Comparison of ENCODE assay signal across 8 cellular contexts in the genomic region with DNA sequence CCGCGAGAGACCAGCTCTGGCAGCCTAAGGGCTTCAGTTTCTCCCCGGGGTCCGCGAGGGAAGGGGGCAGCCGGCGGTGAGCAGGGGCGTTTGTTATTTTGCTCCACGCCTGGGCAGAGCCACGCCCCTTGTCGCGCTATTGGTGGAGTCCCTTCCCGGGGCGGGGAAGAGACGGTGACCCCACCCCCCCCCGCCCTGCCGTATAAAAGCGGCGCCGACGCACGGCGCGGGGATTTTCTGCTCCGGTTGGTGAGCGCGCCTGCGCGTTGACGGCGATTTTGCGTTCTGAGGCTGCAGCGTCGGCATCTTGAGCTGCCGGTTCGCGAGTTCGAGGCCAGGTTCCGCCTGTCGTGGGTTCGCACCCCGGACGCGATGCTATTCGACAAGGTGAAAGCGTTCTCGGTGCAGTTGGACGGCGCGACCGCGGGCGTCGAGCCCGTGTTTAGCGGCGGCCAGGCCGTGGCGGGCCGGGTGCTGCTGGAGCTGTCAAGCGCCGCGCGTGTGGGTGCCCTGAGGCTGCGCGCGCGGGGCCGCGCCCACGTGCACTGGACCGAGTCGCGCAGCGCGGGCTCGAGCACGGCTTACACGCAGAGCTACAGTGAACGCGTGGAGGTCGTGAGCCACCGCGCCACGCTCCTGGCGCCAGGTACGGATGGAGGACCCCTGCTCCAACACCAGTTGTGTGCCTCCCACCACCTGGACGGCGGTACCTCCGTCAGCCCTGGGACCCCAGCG. TPM values are rescaled to one million over a fixed set of nuclear protein-coding genes. Genes with fewer than 3 reads are reported as not detected.
DNase-seq lines count a peak whose midpoint lies in the region; ATAC-seq, FAIRE-seq and TF ChIP-seq lines count a peak whose summit lies in the region.

A gene (plus strand): TSS at position 232 of the 735 bp plus-strand sequence. CDS start 141 bp downstream, at position 373.

- CTCF ChIA-PET in Panc1 (lab: Charles Lee), result interaction anchor here (0.6 kb wide), 3 partner anchors 52 to 218 kb away, joined by 4 to 5 read pairs (median 5); no protein-coding TSS in a partner anchor

- H3K4me1 ChIP-seq in Panc1 (ENCODE audit: control insufficient read depth, insufficient read depth, low read length), result peaks cover 11% of the 10 kb centered on the region

- TF ChIP-seq POLR2A in GM12892 (IDR thresholded peaks at IDR 0.05; ENCODE audit: low read depth, low read length), result peak; percentile 38; the same call in 1 of the 2 replicates

- FAIRE-seq in GM12892 (lab: Jason Lieb, UNC), result peak; percentile 98

- no peaks in the 10 kb centered on the region for H3K27me3 Mint-ChIP-seq in natural killer cell (ENCODE audit: low read depth in 2 of 2)
- no peaks in the 10 kb centered on the region for H3K27me3 Mint-ChIP-seq in stimulated activated memory B cell treated with anti-CD40 and anti-IgM and Interleukin-4, amounts not matched to agents 10 μg/mL and 1 μg/mL and 100 μg/mL, for 72 hours

- ATAC-seq in Panc1 (peak; percentile 85), natural killer cell (peak; percentile 84 to 92 (median 85)), HG02981 (IDR thresholded peaks at IDR 0.05; ENCODE audit: unreplicated experiment) (no peak)
- ATAC-seq in stimulated activated memory B cell treated with anti-CD40 and anti-IgM and Interleukin-4, amounts not matched to agents 10 μg/mL and 1 μg/mL and 100 μg/mL, for 72 hours, result peak; percentile 92

- BruUV-seq in Panc1 (replicated peaks; lab: Mats Ljungman, UMichigan), result no TSS peak

- peaks cover 13 to 20% of the 10 kb centered on the region in 2 donors for H3K4me1 Mint-ChIP-seq in natural killer cell
- H3K4me1 Mint-ChIP-seq in stimulated activated memory B cell treated with anti-CD40 and anti-IgM and Interleukin-4, amounts not matched to agents 10 μg/mL and 1 μg/mL and 100 μg/mL, for 72 hours, result peaks cover 37% of the 10 kb centered on the region

- no peak within 1 kb of the TSS for H3K4me3 ChIP-seq in HL-60 (replicated peaks; ENCODE audit: insufficient read depth, low read length)
- peak within 1 kb of the TSS; percentile 39 to 51 for H3K4me3 ChIP-seq in Panc1 (ENCODE audit: low read depth in 2 of 2, low read length in 2 of 2)
- peak within 1 kb of the TSS; percentile 55 for H3K4me3 ChIP-seq in fibroblast of pulmonary artery (replicated peaks; ENCODE audit: low read depth, low read length)

- intact Hi-C loops in Panc1 (cut with micrococcal nuclease; ENCODE audit: unreplicated experiment) (loop anchor here (1.0 kb wide), 1 partner anchor 50 kb away; no protein-coding TSS in a partner anchor), natural killer cell (cut with micrococcal nuclease) (loop anchor here (1.0 to 5.0 kb wide), 3 partner anchors 50 to 243 kb away; a partner anchor contains a TSS)

- POLR2A ChIA-PET in Panc1 (lab: Charles Lee), result interaction anchor here (0.5 to 0.6 kb wide), 2 partner anchors 144 to 147 kb away, joined by 4 to 6 read pairs; no protein-coding TSS in a partner anchor

- H3K36me3 ChIP-seq in Panc1 (ENCODE audit: control insufficient read depth, insufficient read depth, low read length), result no peaks in the 10 kb centered on the region

- DNase-seq in GM12892 (ENCODE audit: insufficient read length) (peak; percentile 98), HL-60 (ENCODE audit: low read depth in 1 of 2, low spot score in 1 of 2) (peak in 1 of 2 experiments; percentile 55), Panc1 (ENCODE audit: low read depth, low spot score) (no peak), fibroblast of pulmonary artery (ENCODE audit: low read depth) (peak; percentile 92), natural killer cell (peak; percentile 82)
- peak; percentile 81 for DNase-seq in activated effector memory CD4-positive, alpha-beta T cell treated with Interleukin-2 at 50 U/mL for 16 hours

- peak within 1 kb of the TSS; percentile 94 to 95 for H3K27ac Mint-ChIP-seq in natural killer cell
- peak within 1 kb of the TSS; percentile 84 for H3K27ac Mint-ChIP-seq in stimulated activated memory B cell treated with anti-CD40 and anti-IgM and Interleukin-4, amounts not matched to agents 10 μg/mL and 1 μg/mL and 100 μg/mL, for 72 hours

- H3K9me3 ChIP-seq in Panc1 (ENCODE audit: control insufficient read depth, insufficient read depth, low read depth, low read length), result no peaks in the 10 kb centered on the region

- H3K4me3 Mint-ChIP-seq in natural killer cell, result peak within 1 kb of the TSS; percentile 95
- peak within 1 kb of the TSS; percentile 92 for H3K4me3 Mint-ChIP-seq in stimulated activated memory B cell treated with anti-CD40 and anti-IgM and Interleukin-4, amounts not matched to agents 10 μg/mL and 1 μg/mL and 100 μg/mL, for 72 hours

- H3K27ac ChIP-seq in HL-60 (replicated peaks) (peak within 1 kb of the TSS; percentile 37; the same call in 1 of the 2 replicates), Panc1 (ENCODE audit: low read length) (peak within 1 kb of the TSS; percentile 69; the same call in 1 of the 2 replicates)

- peaks cover 3% of the 10 kb centered on the region for H3K36me3 Mint-ChIP-seq in natural killer cell
- peaks cover 46% of the 10 kb centered on the region for H3K36me3 Mint-ChIP-seq in stimulated activated memory B cell treated with anti-CD40 and anti-IgM and Interleukin-4, amounts not matched to agents 10 μg/mL and 1 μg/mL and 100 μg/mL, for 72 hours

- H3K27me3 ChIP-seq in HL-60 (ENCODE audit: insufficient read depth, poor library complexity, severe bottlenecking) (no peaks in the 10 kb centered on the region), Panc1 (ENCODE audit: control insufficient read depth, insufficient read depth, low read length) (no peaks in the 10 kb centered on the region)

- TF ChIP-seq CTCF in HL-60 (IDR thresholded peaks at IDR 0.05; ENCODE audit: insufficient read depth, low read length), result no peak
- TF ChIP-seq CTCF in Panc1 (IDR thresholded peaks at IDR 0.05), result no peak
- TF ChIP-seq CTCF in fibroblast of pulmonary artery (IDR thresholded peaks at IDR 0.05; ENCODE audit: low read length, missing control alignments), result no peak
- no peak for TF ChIP-seq CTCF in natural killer cell (IDR thresholded peaks at IDR 0.05)

- in situ Hi-C loops in Panc1 (cut with HindIII; ENCODE audit: low pct_unique_long_range_greater_than_20kb, low sequenced_read_pairs), result no loop called here

- no peaks in the 10 kb centered on the region for H3K9me3 Mint-ChIP-seq in natural killer cell
- no peaks in the 10 kb centered on the region for H3K9me3 Mint-ChIP-seq in stimulated activated memory B cell treated with anti-CD40 and anti-IgM and Interleukin-4, amounts not matched to agents 10 μg/mL and 1 μg/mL and 100 μg/mL, for 72 hours

RNA-seq across cellular contexts. Expression of the gene that starts here (rescaled TPM):
- 7.5 TPM for polyA plus RNA-seq in GM12892 (2012; ENCODE audit: missing spikeins)
- 21.4 TPM for total RNA-seq in Panc1 (2021; ENCODE audit: unreplicated experiment)
- 25.6 TPM for polyA plus RNA-seq in Panc1 (2012; ENCODE audit: insufficient read length)
- 100 to 1,000 TPM; 110 to 131 (median 121) TPM for total RNA-seq in natural killer cell
